33 cellular contexts compared by ENCODE assay signal in the genomic region with DNA sequence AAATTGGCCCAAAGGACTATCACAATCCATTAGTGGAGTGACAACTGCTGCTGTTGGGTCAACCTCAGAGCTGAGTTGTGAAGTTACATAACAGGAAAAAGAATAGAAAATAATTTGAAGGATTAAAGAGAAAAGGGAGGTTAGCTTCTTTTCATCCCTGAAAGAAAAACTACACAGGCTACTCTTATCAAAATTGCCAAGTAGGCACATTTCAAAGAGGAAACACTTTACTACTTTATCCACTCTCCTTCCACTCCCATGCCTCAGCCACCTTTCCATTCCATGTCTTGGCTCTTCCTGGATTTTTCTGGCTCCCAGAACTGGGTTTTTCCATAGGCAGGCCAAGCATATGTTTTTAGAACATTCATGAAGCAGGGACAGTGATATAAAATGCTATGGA.
"Had no signal": no experiment of that assay in that cellular context is flagged by ENCODE, and none has a peak within 500 bp of the region (broad histone marks: within the 10 kb centered on the region; RNA-seq: fewer than 3 reads in every experiment).

No MANE protein-coding gene starts in this region.

- ATAC-seq: activated CD8-positive, alpha-beta T cell treated with anti-CD3 and anti-CD28 coated beads for 36 hours; activated naive CD4-positive, alpha-beta T cell treated with anti-CD3 and anti-CD28 coated beads, Interleukin-2, amount 50 U/mL, for 72 hours; activated T-cell treated with anti-CD3 and anti-CD28 coated beads, Interleukin-2, amount 50 U/mL, for 4 hours; activated T-cell treated with anti-CD3 and anti-CD28 coated beads, Interleukin-2, amount 50 U/mL, for 72 hours; activated T-helper 17 cell treated with anti-CD3 and anti-CD28 coated beads, Interleukin-2, amount 50 U/mL, for 72 hours; body of pancreas had no signal

- DNase-seq: activated B cell treated with CpG ODN at 0.5 μM for 24 hours; activated CD4-positive, alpha-beta memory T cell treated with anti-CD3 and anti-CD28 coated beads for 36 hours; activated CD4-positive, alpha-beta T cell treated with anti-CD3 and anti-CD28 coated beads for 4 hours; activated CD4-positive, alpha-beta T cell treated with anti-CD3 and anti-CD28 coated beads, Interleukin-2, amount 10 ng/mL, durations not matched to agents 24 days and 14 days; activated CD4-positive, alpha-beta T cell treated with anti-CD3 and anti-CD28 coated beads, Interleukin-2, amount 50 U/mL, for 1 hour; activated CD4-positive, alpha-beta T cell treated with anti-CD3 and anti-CD28 coated beads, Interleukin-2, amount 50 U/mL, for 4 hours; activated CD4-positive, CD25-positive, alpha-beta regulatory T cell treated with anti-CD3 and anti-CD28 coated beads, Interleukin-2, amount 50 U/mL, for 72 hours; activated CD8-positive, alpha-beta memory T cell treated with anti-CD3 and anti-CD28 coated beads, Interleukin-2, amount 50 U/mL, for 4 hours; activated CD8-positive, alpha-beta T cell treated with anti-CD3 and anti-CD28 coated beads for 36 hours; activated effector memory CD4-positive, alpha-beta T cell treated with anti-CD3 and anti-CD28 coated beads, Interleukin-2, amount 50 U/mL, for 16 hours; activated gamma-delta T cell treated with Interleukin-2 at 50 U/mL for 16 hours; activated naive CD4-positive, alpha-beta T cell; activated naive CD4-positive, alpha-beta T cell treated with anti-CD3 and anti-CD28 coated beads for 36 hours; activated naive CD4-positive, alpha-beta T cell treated with anti-CD3 and anti-CD28 coated beads, Interleukin-2, amount 50 U/mL, for 16 hours; activated naive CD8-positive, alpha-beta T cell treated with anti-CD3 and anti-CD28 coated beads for 36 hours; activated T-cell treated with anti-CD3 and anti-CD28 coated beads for 4 hours; activated T-cell treated with anti-CD3 and anti-CD28 coated beads, Interleukin-2, amount 50 U/mL, for 1 hour; activated T-cell treated with anti-CD3 and anti-CD28 coated beads, Interleukin-2, amount 50 U/mL, for 4 hours; activated T-cell treated with anti-CD3 and anti-CD28 coated beads, Interleukin-2, amount 50 U/mL, for 72 hours; adrenal gland; amniotic stem cell; aorta; body of pancreas; central memory CD4-positive, alpha-beta T cell; T-helper 2 cell; T-helper 9 cell had no signal

- H3K27ac ChIP-seq: adrenal gland, body of pancreas, brain microvascular endothelial cell, breast epithelium, VCaP had no signal

- FAIRE-seq: astrocyte, TTC549 had no signal

- H3K9me3 ChIP-seq: body of pancreas had no signal

- H3K4me1 ChIP-seq: adrenal gland, body of pancreas, breast epithelium had no signal

- H3K4me3 ChIP-seq: adrenal gland, body of pancreas, breast epithelium had no signal

- H3K27me3 ChIP-seq: adrenal gland, body of pancreas, brain microvascular endothelial cell, breast epithelium had no signal

- H3K36me3 ChIP-seq: adrenal gland, brain microvascular endothelial cell, breast epithelium had no signal
